Comparison of ENCODE assay signal across 1 cellular context in the genomic region with DNA sequence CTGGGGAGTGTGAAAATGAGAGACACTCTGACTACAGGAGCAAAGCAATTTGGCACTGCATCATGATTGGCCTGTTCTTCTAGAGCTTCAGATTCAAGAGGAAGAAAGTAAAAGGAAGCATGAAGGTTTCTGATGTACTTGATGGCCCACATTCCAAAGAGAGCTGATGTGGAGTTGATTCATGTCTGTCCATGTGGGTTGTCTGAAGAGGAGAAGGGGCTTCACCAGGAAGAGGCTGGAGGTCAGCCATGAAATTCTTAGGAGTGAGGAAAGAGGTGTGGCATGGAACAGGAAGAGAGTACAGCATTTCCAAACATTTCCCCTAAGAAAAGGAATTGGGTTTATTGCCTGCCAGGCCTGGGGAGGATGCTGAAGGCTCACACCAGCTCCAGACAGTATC.
TF ChIP-seq lines count a peak whose summit lies in the region.

No MANE protein-coding gene starts in this region.

TF ChIP-seq in A549, 52 proteins besides CTCF, POLR2A, EP300 and RAD21 (continued from another document):
- TF ChIP-seq, protein P1, sequence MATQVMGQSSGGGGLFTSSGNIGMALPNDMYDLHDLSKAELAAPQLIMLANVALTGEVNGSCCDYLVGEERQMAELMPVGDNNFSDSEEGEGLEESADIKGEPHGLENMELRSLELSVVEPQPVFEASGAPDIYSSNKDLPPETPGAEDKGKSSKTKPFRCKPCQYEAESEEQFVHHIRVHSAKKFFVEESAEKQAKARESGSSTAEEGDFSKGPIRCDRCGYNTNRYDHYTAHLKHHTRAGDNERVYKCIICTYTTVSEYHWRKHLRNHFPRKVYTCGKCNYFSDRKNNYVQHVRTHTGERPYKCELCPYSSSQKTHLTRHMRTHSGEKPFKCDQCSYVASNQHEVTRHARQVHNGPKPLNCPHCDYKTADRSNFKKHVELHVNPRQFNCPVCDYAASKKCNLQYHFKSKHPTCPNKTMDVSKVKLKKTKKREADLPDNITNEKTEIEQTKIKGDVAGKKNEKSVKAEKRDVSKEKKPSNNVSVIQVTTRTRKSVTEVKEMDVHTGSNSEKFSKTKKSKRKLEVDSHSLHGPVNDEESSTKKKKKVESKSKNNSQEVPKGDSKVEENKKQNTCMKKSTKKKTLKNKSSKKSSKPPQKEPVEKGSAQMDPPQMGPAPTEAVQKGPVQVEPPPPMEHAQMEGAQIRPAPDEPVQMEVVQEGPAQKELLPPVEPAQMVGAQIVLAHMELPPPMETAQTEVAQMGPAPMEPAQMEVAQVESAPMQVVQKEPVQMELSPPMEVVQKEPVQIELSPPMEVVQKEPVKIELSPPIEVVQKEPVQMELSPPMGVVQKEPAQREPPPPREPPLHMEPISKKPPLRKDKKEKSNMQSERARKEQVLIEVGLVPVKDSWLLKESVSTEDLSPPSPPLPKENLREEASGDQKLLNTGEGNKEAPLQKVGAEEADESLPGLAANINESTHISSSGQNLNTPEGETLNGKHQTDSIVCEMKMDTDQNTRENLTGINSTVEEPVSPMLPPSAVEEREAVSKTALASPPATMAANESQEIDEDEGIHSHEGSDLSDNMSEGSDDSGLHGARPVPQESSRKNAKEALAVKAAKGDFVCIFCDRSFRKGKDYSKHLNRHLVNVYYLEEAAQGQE (IDR thresholded peaks at IDR 0.05) = no peak
- TF ChIP-seq FOSB (CRISPR knock-in tag; IDR thresholded peaks at IDR 0.05) (no peak), CHD2 (IDR thresholded peaks at IDR 0.05; ENCODE audit: low read length, partially characterized antibody) (no peak), FOSL2 (IDR thresholded peaks at IDR 0.05) (no peak), FOSL2 (CRISPR knock-in tag; IDR thresholded peaks at IDR 0.05) (no peak), KDM5A (IDR thresholded peaks at IDR 0.05) (no peak), MYC (IDR thresholded peaks at IDR 0.05; ENCODE audit: borderline replicate concordance, low read length) (no peak), CEBPB (IDR thresholded peaks at IDR 0.05) (no peak), ZC3H11A (IDR thresholded peaks at IDR 0.05) (no peak)
- TF ChIP-seq, protein P2, sequence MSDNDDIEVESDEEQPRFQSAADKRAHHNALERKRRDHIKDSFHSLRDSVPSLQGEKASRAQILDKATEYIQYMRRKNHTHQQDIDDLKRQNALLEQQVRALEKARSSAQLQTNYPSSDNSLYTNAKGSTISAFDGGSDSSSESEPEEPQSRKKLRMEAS (IDR thresholded peaks at IDR 0.05) = no peak
- TF ChIP-seq, protein P3, sequence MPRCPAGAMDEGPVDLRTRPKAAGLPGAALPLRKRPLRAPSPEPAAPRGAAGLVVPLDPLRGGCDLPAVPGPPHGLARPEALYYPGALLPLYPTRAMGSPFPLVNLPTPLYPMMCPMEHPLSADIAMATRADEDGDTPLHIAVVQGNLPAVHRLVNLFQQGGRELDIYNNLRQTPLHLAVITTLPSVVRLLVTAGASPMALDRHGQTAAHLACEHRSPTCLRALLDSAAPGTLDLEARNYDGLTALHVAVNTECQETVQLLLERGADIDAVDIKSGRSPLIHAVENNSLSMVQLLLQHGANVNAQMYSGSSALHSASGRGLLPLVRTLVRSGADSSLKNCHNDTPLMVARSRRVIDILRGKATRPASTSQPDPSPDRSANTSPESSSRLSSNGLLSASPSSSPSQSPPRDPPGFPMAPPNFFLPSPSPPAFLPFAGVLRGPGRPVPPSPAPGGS (IDR thresholded peaks at IDR 0.05) = no peak
- TF ChIP-seq, protein P4, sequence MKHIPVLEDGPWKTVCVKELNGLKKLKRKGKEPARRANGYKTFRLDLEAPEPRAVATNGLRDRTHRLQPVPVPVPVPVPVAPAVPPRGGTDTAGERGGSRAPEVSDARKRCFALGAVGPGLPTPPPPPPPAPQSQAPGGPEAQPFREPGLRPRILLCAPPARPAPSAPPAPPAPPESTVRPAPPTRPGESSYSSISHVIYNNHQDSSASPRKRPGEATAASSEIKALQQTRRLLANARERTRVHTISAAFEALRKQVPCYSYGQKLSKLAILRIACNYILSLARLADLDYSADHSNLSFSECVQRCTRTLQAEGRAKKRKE (CRISPR knock-in tag; IDR thresholded peaks at IDR 0.05; ENCODE audit: low read depth) = no peak
- TF ChIP-seq, protein P5, sequence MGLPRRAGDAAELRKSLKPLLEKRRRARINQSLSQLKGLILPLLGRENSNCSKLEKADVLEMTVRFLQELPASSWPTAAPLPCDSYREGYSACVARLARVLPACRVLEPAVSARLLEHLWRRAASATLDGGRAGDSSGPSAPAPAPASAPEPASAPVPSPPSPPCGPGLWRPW (IDR thresholded peaks at IDR 0.05) = no peak
TF ChIP-seq in A549: peak in this region for 0.
